1 cellular context compared by ENCODE assay signal in genomic region chr2:96891591-96892333, GRCh38.
TF ChIP-seq lines count a peak whose summit lies in the region.

No MANE protein-coding gene starts in this region.

TF ChIP-seq in GM23338, 12 proteins besides CTCF, POLR2A, EP300 and RAD21 (continued from another document):
- TF ChIP-seq ZNF462 (CRISPR knock-in tag; IDR thresholded peaks at IDR 0.05) (no peak), POLR2AphosphoS5 (IDR thresholded peaks at IDR 0.05; ENCODE audit: low read depth) (no peak), STAT1 (IDR thresholded peaks at IDR 0.05; ENCODE audit: unreplicated experiment) (no peak), NANOG (IDR thresholded peaks at IDR 0.05; ENCODE audit: borderline replicate concordance) (no peak), ZNF114 (CRISPR knock-in tag; IDR thresholded peaks at IDR 0.05) (no peak), EZH2phosphoT487 (IDR thresholded peaks at IDR 0.05; ENCODE audit: unreplicated experiment) (no peak), CREB1 (CRISPR knock-in tag; IDR thresholded peaks at IDR 0.05; ENCODE audit: low read depth) (no peak), JUNB (IDR thresholded peaks at IDR 0.05; ENCODE audit: unreplicated experiment) (no peak)
- TF ChIP-seq, protein P1, sequence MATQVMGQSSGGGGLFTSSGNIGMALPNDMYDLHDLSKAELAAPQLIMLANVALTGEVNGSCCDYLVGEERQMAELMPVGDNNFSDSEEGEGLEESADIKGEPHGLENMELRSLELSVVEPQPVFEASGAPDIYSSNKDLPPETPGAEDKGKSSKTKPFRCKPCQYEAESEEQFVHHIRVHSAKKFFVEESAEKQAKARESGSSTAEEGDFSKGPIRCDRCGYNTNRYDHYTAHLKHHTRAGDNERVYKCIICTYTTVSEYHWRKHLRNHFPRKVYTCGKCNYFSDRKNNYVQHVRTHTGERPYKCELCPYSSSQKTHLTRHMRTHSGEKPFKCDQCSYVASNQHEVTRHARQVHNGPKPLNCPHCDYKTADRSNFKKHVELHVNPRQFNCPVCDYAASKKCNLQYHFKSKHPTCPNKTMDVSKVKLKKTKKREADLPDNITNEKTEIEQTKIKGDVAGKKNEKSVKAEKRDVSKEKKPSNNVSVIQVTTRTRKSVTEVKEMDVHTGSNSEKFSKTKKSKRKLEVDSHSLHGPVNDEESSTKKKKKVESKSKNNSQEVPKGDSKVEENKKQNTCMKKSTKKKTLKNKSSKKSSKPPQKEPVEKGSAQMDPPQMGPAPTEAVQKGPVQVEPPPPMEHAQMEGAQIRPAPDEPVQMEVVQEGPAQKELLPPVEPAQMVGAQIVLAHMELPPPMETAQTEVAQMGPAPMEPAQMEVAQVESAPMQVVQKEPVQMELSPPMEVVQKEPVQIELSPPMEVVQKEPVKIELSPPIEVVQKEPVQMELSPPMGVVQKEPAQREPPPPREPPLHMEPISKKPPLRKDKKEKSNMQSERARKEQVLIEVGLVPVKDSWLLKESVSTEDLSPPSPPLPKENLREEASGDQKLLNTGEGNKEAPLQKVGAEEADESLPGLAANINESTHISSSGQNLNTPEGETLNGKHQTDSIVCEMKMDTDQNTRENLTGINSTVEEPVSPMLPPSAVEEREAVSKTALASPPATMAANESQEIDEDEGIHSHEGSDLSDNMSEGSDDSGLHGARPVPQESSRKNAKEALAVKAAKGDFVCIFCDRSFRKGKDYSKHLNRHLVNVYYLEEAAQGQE (IDR thresholded peaks at IDR 0.05; ENCODE audit: unreplicated experiment) = no peak
- TF ChIP-seq, protein P2, sequence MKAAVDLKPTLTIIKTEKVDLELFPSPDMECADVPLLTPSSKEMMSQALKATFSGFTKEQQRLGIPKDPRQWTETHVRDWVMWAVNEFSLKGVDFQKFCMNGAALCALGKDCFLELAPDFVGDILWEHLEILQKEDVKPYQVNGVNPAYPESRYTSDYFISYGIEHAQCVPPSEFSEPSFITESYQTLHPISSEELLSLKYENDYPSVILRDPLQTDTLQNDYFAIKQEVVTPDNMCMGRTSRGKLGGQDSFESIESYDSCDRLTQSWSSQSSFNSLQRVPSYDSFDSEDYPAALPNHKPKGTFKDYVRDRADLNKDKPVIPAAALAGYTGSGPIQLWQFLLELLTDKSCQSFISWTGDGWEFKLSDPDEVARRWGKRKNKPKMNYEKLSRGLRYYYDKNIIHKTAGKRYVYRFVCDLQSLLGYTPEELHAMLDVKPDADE (IDR thresholded peaks at IDR 0.05) = no peak
TF ChIP-seq in GM23338: peak in this region for 0.
